Comparison of ENCODE assay signal across 9 cellular contexts in genomic region chr7:128954830-128955797, GRCh38. TPM values are rescaled to one million over a fixed set of nuclear protein-coding genes. Genes with fewer than 3 reads are reported as not detected.
DNase-seq lines count a peak whose midpoint lies in the region; ATAC-seq, FAIRE-seq and TF ChIP-seq lines count a peak whose summit lies in the region.
"Had no signal": no experiment of that assay in that cellular context is flagged by ENCODE, and none has a peak within 500 bp of the region (broad histone marks: within the 10 kb centered on the region; RNA-seq: fewer than 3 reads in every experiment).

No MANE protein-coding gene starts in this region.

- no peak overlapping the region for H3K27ac ChIP-seq in CD4-positive, alpha-beta T cell (ENCODE audit: low read depth, low read length)
- H3K27ac ChIP-seq in kidney (ENCODE audit: low read depth in 2 of 2, low read length in 2 of 2) = no peak overlapping the region

- H3K36me3 Mint-ChIP-seq in HFFc6 (ENCODE audit: low read depth) (peaks cover 25% of the 10 kb centered on the region), mesothelial cell of epicardium (peaks cover 40% of the 10 kb centered on the region)
- peaks cover 92% of the 10 kb centered on the region for H3K36me3 Mint-ChIP-seq in CD4-positive, alpha-beta T cell (ENCODE audit: low read depth)

- H3K9ac ChIP-seq in kidney (ENCODE audit: low read length in 2 of 2) = no peak overlapping the region

- no peak overlapping the region for H3K4me3 Mint-ChIP-seq in HFFc6
- no peak overlapping the region for H3K4me3 Mint-ChIP-seq in mesothelial cell of epicardium
- no peak overlapping the region for H3K4me3 Mint-ChIP-seq in CD4-positive, alpha-beta T cell

- ATAC-seq in GM18508 (IDR thresholded peaks at IDR 0.05; ENCODE audit: insufficient read depth, unreplicated experiment) (peak; percentile 40), esophagus mucosa (no peak)
- no peak for ATAC-seq in CD4-positive, alpha-beta T cell (ENCODE audit: poor library complexity)

- TF ChIP-seq CTCF in HFFc6 (IDR thresholded peaks at IDR 0.05) (no peak), mesothelial cell of epicardium (IDR thresholded peaks at IDR 0.05; ENCODE audit: unreplicated experiment) (no peak), kidney (IDR thresholded peaks at IDR 0.05; ENCODE audit: borderline replicate concordance, extremely low read depth, insufficient read depth) (no peak)
- TF ChIP-seq CTCF in CD4-positive, alpha-beta T cell (IDR thresholded peaks at IDR 0.05) = no peak

- H3K9me3 Mint-ChIP-seq in HFFc6 = no peaks in the 10 kb centered on the region
- H3K9me3 Mint-ChIP-seq in mesothelial cell of epicardium = no peaks in the 10 kb centered on the region
- H3K9me3 Mint-ChIP-seq in CD4-positive, alpha-beta T cell = no peaks in the 10 kb centered on the region

- H3K27ac Mint-ChIP-seq in HFFc6 (peak overlapping the region; percentile 49; the same call in 1 of the 2 replicates), mesothelial cell of epicardium (peak overlapping the region; percentile 43)
- H3K27ac Mint-ChIP-seq in CD4-positive, alpha-beta T cell = no peak overlapping the region

- H3K9me3 ChIP-seq in CD4-positive, alpha-beta T cell (ENCODE audit: control insufficient read depth, low read length) = no peaks in the 10 kb centered on the region
- H3K9me3 ChIP-seq in kidney (ENCODE audit: control insufficient read depth in 1 of 2, low read length in 2 of 2) = no peaks in the 10 kb centered on the region

- no peak for FAIRE-seq in kidney (lab: Jason Lieb, UNC)

- CTCF ChIA-PET in CD4-positive, alpha-beta T cell (lab: Charles Lee) = interaction anchor here (1.3 kb wide), 1 partner anchor 137 kb away, joined by 3 read pairs; no protein-coding TSS in a partner anchor

- DNase-seq in HFFc6 (peak; percentile 62), SK-N-DZ (ENCODE audit: low spot score) (peak; percentile 95), mesothelial cell of epicardium (ENCODE audit: low spot score in 2 of 2, unreplicated experiment in 2 of 2) (no peak), DMS79 (lab: John Stamatoyannopoulos, UW) (no peak), kidney (no peak)
- DNase-seq in CD4-positive, alpha-beta T cell = no peak

- H3K4me3 ChIP-seq in kidney (ENCODE audit: low read length in 2 of 2) = no peak overlapping the region

- POLR2A ChIA-PET in CD4-positive, alpha-beta T cell (lab: Charles Lee) = no interaction called here

- H3K4me1 Mint-ChIP-seq in HFFc6 (ENCODE audit: low read depth) (peaks cover 10% of the 10 kb centered on the region), mesothelial cell of epicardium (peaks cover 5% of the 10 kb centered on the region)
- no peaks in the 10 kb centered on the region for H3K4me1 Mint-ChIP-seq in CD4-positive, alpha-beta T cell (ENCODE audit: low read depth)

- H3K27me3 Mint-ChIP-seq in HFFc6 (ENCODE audit: insufficient read depth) = peaks cover 2% of the 10 kb centered on the region; the same call in 1 of the 2 replicates
- no peaks in the 10 kb centered on the region for H3K27me3 Mint-ChIP-seq in mesothelial cell of epicardium (ENCODE audit: low read depth)
- no peaks in the 10 kb centered on the region for H3K27me3 Mint-ChIP-seq in CD4-positive, alpha-beta T cell

- no peaks in the 10 kb centered on the region for H3K4me1 ChIP-seq in kidney (ENCODE audit: control insufficient read depth in 1 of 2, insufficient read depth in 1 of 2, low read depth in 1 of 2, low read length in 2 of 2)

- no peaks in the 10 kb centered on the region for H3K27me3 ChIP-seq in CD4-positive, alpha-beta T cell (ENCODE audit: control insufficient read depth, insufficient read depth, low read length)

- intact Hi-C loops in CD4-positive, alpha-beta T cell (cut with DNase I, micrococcal nuclease) = no loop called here
- intact Hi-C loops in kidney (cut with DNase I) = no loop called here

- H3K36me3 ChIP-seq in kidney (ENCODE audit: control insufficient read depth in 1 of 2, insufficient read depth in 2 of 2, low read length in 2 of 2) = peaks cover 27 to 61% of the 10 kb centered on the region in 2 donors

RNA-seq across cellular contexts. Expression of gene IRF5, which starts 17.4 kb away (rescaled TPM):
- total RNA-seq in HFFc6 (2021; fragmentation: NEBNext Ultra II Directional; extraction: Animal tissue kit (Norgen Biotek cat#: 25700)) = under 1 TPM in 1 of 6 experiments, not detected in 5; 0.09 TPM
- polyA plus RNA-seq in SK-N-DZ (2014; cell fraction: cytosol; rRNA removed) = 0.29 and 0.68 TPM in 2 replicates
- polyA plus RNA-seq in SK-N-DZ (2014; cell fraction: nucleus; rRNA removed) = 0.85 and 5.3 TPM in 2 replicates
- total RNA-seq in mesothelial cell of epicardium = 0.51 to 0.90 TPM (median 0.56 TPM) in 3 replicates
- 1 to 10 TPM; 1.7 to 1.8 TPM for total RNA-seq in CD4-positive, alpha-beta T cell
- 15.7 TPM for total RNA-seq in esophagus mucosa
- total RNA-seq in kidney = 27.1 TPM
- 13.0 TPM for polyA plus RNA-seq in kidney (ENCODE audit: insufficient read depth, low read depth, low replicate concordance)
- total RNA-seq: lung microvascular endothelial cell had no signal

RNA-seq across cellular contexts. Expression of gene KCP, which starts 44.6 kb away (rescaled TPM):
- total RNA-seq in HFFc6 (2021; fragmentation: NEBNext Ultra II Directional; extraction: Animal tissue kit (Norgen Biotek cat#: 25700)) = under 1 TPM in 2 of 6 experiments, not detected in 4; 0.05 to 0.07 TPM
- 6.3 and 6.5 TPM in 2 replicates for polyA plus RNA-seq in SK-N-DZ (2014; cell fraction: cytosol; rRNA removed)
- 57.9 and 76.8 TPM in 2 replicates for polyA plus RNA-seq in SK-N-DZ (2014; cell fraction: nucleus; rRNA removed)
- 19.8 to 23.7 TPM (median 22.5 TPM) in 3 replicates for total RNA-seq in mesothelial cell of epicardium
- under 1 TPM in 1 of 2 experiments, not detected in 1; 0.11 TPM for total RNA-seq in CD4-positive, alpha-beta T cell
- 1.8 TPM for total RNA-seq in esophagus mucosa
- 44.6 TPM for total RNA-seq in kidney
- polyA plus RNA-seq in kidney (ENCODE audit: insufficient read depth, low read depth, low replicate concordance) = 7.7 TPM
- total RNA-seq: lung microvascular endothelial cell had no signal

Comparison
In these comparisons a context has a peak if more than half of its experiments do, and no peak if none do; other contexts are left out.
1. DNase-seq: peak in HFFc6 (single experiment) and SK-N-DZ (single experiment); none in mesothelial cell of epicardium (0 of 2), DMS79 (single experiment), CD4-positive, alpha-beta T cell (0 of 10) and kidney (single experiment).